24 cellular contexts compared by ENCODE assay signal in the genomic region with DNA sequence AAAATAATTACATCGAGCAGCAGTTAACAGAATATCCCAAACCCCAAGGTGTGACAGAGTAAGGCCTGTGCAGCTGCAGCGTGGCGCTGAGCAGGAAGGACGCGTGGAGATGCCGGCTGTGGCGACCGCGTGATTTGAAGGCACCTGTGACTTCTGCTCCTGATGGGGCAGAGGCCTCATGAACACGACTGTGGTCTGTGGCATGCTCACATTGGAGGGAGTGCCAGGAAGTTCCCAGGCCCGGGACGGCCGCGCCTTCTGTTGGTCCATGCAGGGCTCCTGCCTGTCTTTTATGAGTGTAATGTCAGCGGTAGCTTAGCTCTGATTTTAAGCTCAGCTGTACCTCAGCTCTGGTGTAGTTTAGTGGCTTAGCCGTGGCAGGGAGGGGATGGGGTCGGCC. TPM values are rescaled to one million over a fixed set of nuclear protein-coding genes. Genes with fewer than 3 reads are reported as not detected.
A peak's percentile ranks its signal among the peaks of the same experiment; 100 is the strongest.
DNase-seq lines count a peak whose midpoint lies in the region; ATAC-seq and TF ChIP-seq lines count a peak whose summit lies in the region.
"Had no signal": no experiment of that assay in that cellular context is flagged by ENCODE, and none has a peak within 500 bp of the region (broad histone marks: within the 10 kb centered on the region; RNA-seq: fewer than 3 reads in every experiment).

No MANE protein-coding gene starts in this region.

- H3K36me3 ChIP-seq in neural progenitor cell (no peaks in the 10 kb centered on the region), esophagus squamous epithelium (no peaks in the 10 kb centered on the region)
- H3K36me3 ChIP-seq: BLaER1 treated with 17β-estradiol and CSF1 and Interleukin-3, amounts not matched to agents 10 nM and 100 nM had no signal

- no peaks in the 10 kb centered on the region for H4K20me1 ChIP-seq in neural progenitor cell (ENCODE audit: low read depth)

- TF ChIP-seq CTCF in glutamatergic neuron (IDR thresholded peaks at IDR 0.05; ENCODE audit: partially characterized antibody, unreplicated experiment) (no peak), neural progenitor cell (IDR thresholded peaks at IDR 0.05) (no peak), esophagus squamous epithelium (IDR thresholded peaks at IDR 0.05) (no peak)

- H3K27me3 Mint-ChIP-seq in glutamatergic neuron (ENCODE audit: unreplicated experiment) = peaks cover 2% of the 10 kb centered on the region
- H3K27me3 Mint-ChIP-seq in neural progenitor cell (ENCODE audit: insufficient read depth, low read depth) = peaks cover 13% of the 10 kb centered on the region
- peaks cover 21% of the 10 kb centered on the region for H3K27me3 Mint-ChIP-seq in stimulated activated naive CD8-positive, alpha-beta T cell treated with anti-CD3 and anti-CD28 coated beads, Interleukin-15, amount 100 ng/mL, for 72 hours

- ATAC-seq in stimulated activated naive CD8-positive, alpha-beta T cell treated with anti-CD3 and anti-CD28 coated beads, Interleukin-15, amount 100 ng/mL, for 72 hours = no peak
- ATAC-seq: Panc1 had no signal

- H3K9me3 ChIP-seq in neural progenitor cell (ENCODE audit: low read depth) (no peaks in the 10 kb centered on the region), esophagus squamous epithelium (no peaks in the 10 kb centered on the region)
- H3K9me3 ChIP-seq: BLaER1 treated with 17β-estradiol and CSF1 and Interleukin-3, amounts not matched to agents 10 nM and 100 nM; Caco-2 had no signal

- H3K36me3 Mint-ChIP-seq in glutamatergic neuron (ENCODE audit: unreplicated experiment) (no peaks in the 10 kb centered on the region), neural progenitor cell (no peaks in the 10 kb centered on the region)
- H3K36me3 Mint-ChIP-seq: CD4-positive, alpha-beta memory T cell had no signal

- H3K27ac ChIP-seq in neural progenitor cell (no peak overlapping the region), esophagus squamous epithelium (no peak overlapping the region)
- H3K27ac ChIP-seq: 22Rv1; BLaER1 treated with 17β-estradiol and CSF1 and Interleukin-3, amounts not matched to agents 10 nM and 100 nM had no signal

- no peak for TF ChIP-seq POLR2A in esophagus squamous epithelium (IDR thresholded peaks at IDR 0.05)

- H3K4me1 Mint-ChIP-seq in glutamatergic neuron (ENCODE audit: low read depth, unreplicated experiment) = peaks cover 2% of the 10 kb centered on the region
- peaks cover 10% of the 10 kb centered on the region for H3K4me1 Mint-ChIP-seq in neural progenitor cell
- H3K4me1 Mint-ChIP-seq in stimulated activated naive CD8-positive, alpha-beta T cell treated with anti-CD3 and anti-CD28 coated beads, Interleukin-15, amount 100 ng/mL, for 72 hours = peaks cover 16% of the 10 kb centered on the region

- WGBS in esophagus squamous epithelium, 2 donors = 62 to 63% methylated on average over 9 to 12 of the region's 17 CpGs

- H3K4me1 ChIP-seq in neural progenitor cell = peaks cover 11% of the 10 kb centered on the region
- H3K4me1 ChIP-seq in esophagus squamous epithelium = peaks cover 0 to 14% (median 4%) of the 10 kb centered on the region in 3 donors
- H3K4me1 ChIP-seq: Caco-2 had no signal

- no peak overlapping the region for H3K4me3 Mint-ChIP-seq in glutamatergic neuron (ENCODE audit: unreplicated experiment)
- H3K4me3 Mint-ChIP-seq in neural progenitor cell = peak overlapping the region; percentile 55
- H3K4me3 Mint-ChIP-seq in stimulated activated naive CD8-positive, alpha-beta T cell treated with anti-CD3 and anti-CD28 coated beads, Interleukin-15, amount 100 ng/mL, for 72 hours = no peak overlapping the region
- H3K4me3 Mint-ChIP-seq: CD4-positive, alpha-beta memory T cell; GM23338 had no signal

- H3K79me2 ChIP-seq in neural progenitor cell (ENCODE audit: low read depth) = no peaks in the 10 kb centered on the region

- no peak overlapping the region for H3K4me2 ChIP-seq in neural progenitor cell
- H3K4me2 ChIP-seq: GM23338 had no signal

- no peak overlapping the region for H2AFZ ChIP-seq in neural progenitor cell (replicated peaks)
- H2AFZ ChIP-seq: GM23338 had no signal

- H3F3A ChIP-seq in neural progenitor cell (ENCODE audit: low read depth) = no peaks in the 10 kb centered on the region

- no peaks in the 10 kb centered on the region for H3K27me3 ChIP-seq in neural progenitor cell
- H3K27me3 ChIP-seq in esophagus squamous epithelium = peaks cover 0 to 14% (median 0%) of the 10 kb centered on the region in 4 donors

- intact Hi-C loops in esophagus squamous epithelium (cut with DNase I) = no loop called here

- H3K27ac Mint-ChIP-seq in glutamatergic neuron (ENCODE audit: unreplicated experiment) (no peak overlapping the region), neural progenitor cell (peak overlapping the region; percentile 66)
- H3K27ac Mint-ChIP-seq in stimulated activated naive CD8-positive, alpha-beta T cell treated with anti-CD3 and anti-CD28 coated beads, Interleukin-15, amount 100 ng/mL, for 72 hours = no peak overlapping the region
- H3K27ac Mint-ChIP-seq: GM23338 had no signal

- H3K4me3 ChIP-seq in neural progenitor cell (no peak overlapping the region), esophagus squamous epithelium (no peak overlapping the region)
- H3K4me3 ChIP-seq: BLaER1 treated with 17β-estradiol and CSF1 and Interleukin-3, amounts not matched to agents 10 nM and 100 nM; GM23338 had no signal

- H3K9me3 Mint-ChIP-seq in glutamatergic neuron (ENCODE audit: unreplicated experiment) = peaks cover 5% of the 10 kb centered on the region
- H3K9me3 Mint-ChIP-seq in neural progenitor cell = no peaks in the 10 kb centered on the region
- no peaks in the 10 kb centered on the region for H3K9me3 Mint-ChIP-seq in stimulated activated naive CD8-positive, alpha-beta T cell treated with anti-CD3 and anti-CD28 coated beads, Interleukin-15, amount 100 ng/mL, for 72 hours
- H3K9me3 Mint-ChIP-seq: CD4-positive, alpha-beta memory T cell; GM23338 had no signal

- peak; percentile 45 for DNase-seq in DMS 273 (lab: John Stamatoyannopoulos, UW; ENCODE audit: unreplicated experiment)
- DNase-seq in DMS 273 treated with DMSO at 0.1 percent for 48 hours (lab: John Stamatoyannopoulos, UW) = no peak
- DNase-seq in RPMI7951 (ENCODE audit: low read depth) = peak; percentile 28
- DNase-seq in glutamatergic neuron = peak; percentile 15
- no peak for DNase-seq in neural progenitor cell (ENCODE audit: low spot score)
- no peak for DNase-seq in SIG-M5 treated with dmso at 0.1 percent for 504 hours (lab: John Stamatoyannopoulos, UW; ENCODE audit: unreplicated experiment)
- no peak for DNase-seq in esophagus squamous epithelium (lab: John Stamatoyannopoulos, UW)
- no peak for DNase-seq in stimulated activated naive CD8-positive, alpha-beta T cell treated with anti-CD3 and anti-CD28 coated beads, Interleukin-15, amount 100 ng/mL, for 72 hours
- DNase-seq: ACHN; Caco-2; CD4-positive, alpha-beta memory T cell; DMS153; HCEC 1CT; IMR-90; NCI-H1436; NCI-H1930; NCI-H510A; NK-92 treated with Interleukin-12 subunit alpha and Interleukin-12 subunit beta, amount 100 ng/mL, for 24 hours had no signal

- H3K9ac ChIP-seq in neural progenitor cell = no peak overlapping the region
- H3K9ac ChIP-seq: BLaER1 treated with 17β-estradiol and CSF1 and Interleukin-3, amounts not matched to agents 10 nM and 100 nM had no signal

RNA-seq across cellular contexts. Expression of a gene that starts 50.5 kb away (rescaled TPM):
- total RNA-seq in RPMI7951 (2014; rRNA removed; shearing (Covaris generic)) = 3.2 and 4.7 TPM in 2 replicates
- total RNA-seq in glutamatergic neuron (ENCODE audit: unreplicated experiment) (17.2 TPM), neural progenitor cell (ENCODE audit: low replicate concordance) (7.2 and 10.9 TPM in 2 replicates), esophagus squamous epithelium (10 to 100 TPM in 2 of 4 donors, 1 to 10 TPM in 2; 7.9 to 12.0 (median 9.1) TPM)

RNA-seq across cellular contexts. Expression of a gene that starts 56.5 kb away (rescaled TPM):
- not detected in 2 replicates for total RNA-seq in RPMI7951 (2014; rRNA removed; shearing (Covaris generic))
- total RNA-seq in glutamatergic neuron (ENCODE audit: unreplicated experiment) = 0.32 TPM
- total RNA-seq in neural progenitor cell (ENCODE audit: low replicate concordance) = 1.5 and 2.0 TPM in 2 replicates
- total RNA-seq in esophagus squamous epithelium = under 1 TPM in 2 of 4 donors, not detected in 2; 0.15 to 0.19 TPM
- total RNA-seq: Daoy, MCF 10A had no signal

Comparison
In these comparisons a context has a peak if more than half of its experiments do, and no peak if none do; other contexts are left out.
1. DNase-seq: peak in DMS 273 (single experiment), RPMI7951 (single experiment) and glutamatergic neuron (single experiment); none in DMS 273 treated with DMSO at 0.1 percent for 48 hours (single experiment), neural progenitor cell (single experiment), SIG-M5 treated with dmso at 0.1 percent for 504 hours (single experiment), esophagus squamous epithelium (single experiment) and stimulated activated naive CD8-positive, alpha-beta T cell treated with anti-CD3 and anti-CD28 coated beads, Interleukin-15, amount 100 ng/mL, for 72 hours (0 of 2).